In the genomic region with DNA sequence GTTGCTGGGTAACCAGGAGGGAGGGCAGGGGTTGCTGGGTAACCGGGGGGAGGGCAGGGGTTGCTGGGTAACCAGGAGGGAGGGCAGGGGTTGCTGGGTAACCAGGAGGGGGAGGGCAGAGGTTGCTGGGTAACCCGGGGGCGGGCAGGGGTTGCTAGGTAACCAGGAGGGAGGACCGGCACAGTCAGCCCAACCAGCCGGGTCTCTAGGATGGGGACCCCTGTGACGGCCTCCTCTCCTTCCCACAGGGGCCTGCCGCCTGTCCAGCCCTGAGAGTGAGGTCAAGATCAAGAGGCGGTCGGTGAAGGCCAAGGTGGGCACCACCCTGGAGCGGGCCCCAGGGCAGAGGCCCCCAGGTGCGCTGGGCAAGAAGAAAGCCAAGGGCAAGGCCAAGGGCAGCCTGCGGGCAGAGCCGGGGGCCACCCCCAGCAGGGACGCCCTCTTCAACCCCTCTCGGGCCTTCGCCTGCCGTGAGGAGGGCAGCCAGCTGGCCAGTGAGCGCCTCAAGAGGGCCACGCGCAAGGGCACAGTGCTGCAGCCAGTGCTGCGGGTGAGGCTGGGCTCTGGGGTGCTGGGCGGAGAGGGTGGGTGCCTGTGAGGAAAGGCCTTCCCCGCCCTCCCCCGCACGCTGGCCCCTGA, we compare ENCODE assay signal across 16 cellular contexts. TPM values are rescaled to one million over a fixed set of nuclear protein-coding genes. Genes with fewer than 3 reads are reported as not detected.
DNase-seq lines count a peak whose midpoint lies in the region; ATAC-seq and TF ChIP-seq lines count a peak whose summit lies in the region.
"Had no signal": no experiment of that assay in that cellular context is flagged by ENCODE, and none has a peak within 500 bp of the region (broad histone marks: within the 10 kb centered on the region; RNA-seq: fewer than 3 reads in every experiment).

No MANE protein-coding gene starts in this region.

- H3K9me3 ChIP-seq in MG63, result no peaks in the 10 kb centered on the region
- no peaks in the 10 kb centered on the region for H3K9me3 ChIP-seq in smooth muscle cell (replicated peaks; ENCODE audit: low read depth)
- H3K9me3 ChIP-seq: BE2C had no signal

- H3F3A ChIP-seq in smooth muscle cell (ENCODE audit: low read depth), result no peaks in the 10 kb centered on the region

- no peak for TF ChIP-seq CTCF in smooth muscle cell (IDR thresholded peaks at IDR 0.05; ENCODE audit: borderline replicate concordance, insufficient read depth, poor library complexity, severe bottlenecking)

- no peak overlapping the region for H3K56ac ChIP-seq in mesendoderm (ENCODE audit: low read length)

- no CpG with 5 or more reads among the region's 25 CpGs for WGBS in mesendoderm (ENCODE audit: extremely low coverage, insufficient coverage, low lambda C conversion rate)
- 92% methylated on average over 16 of the region's 25 CpGs for WGBS in smooth muscle cell (ENCODE audit: low lambda C conversion rate)

- DNase-seq in DMS53 (lab: John Stamatoyannopoulos, UW), result peak; percentile 31
- DNase-seq in DMS53 treated with DMSO at 0.1 percent for 48 hours (lab: John Stamatoyannopoulos, UW; ENCODE audit: unreplicated experiment), result no peak
- peak; percentile 28 for DNase-seq in activated naive CD4-positive, alpha-beta T cell treated with anti-CD3 and anti-CD28 coated beads, Interleukin-2, amount 10 ng/mL, durations not matched to agents 7 days and 5 days
- no peak for DNase-seq in activated naive CD4-positive, alpha-beta T cell (lab: John Stamatoyannopoulos, UW)
- peak; percentile 14 for DNase-seq in MG63
- DNase-seq in mesendoderm, result peak; percentile 40
- DNase-seq in smooth muscle cell (lab: John Stamatoyannopoulos, UW; ENCODE audit: unreplicated experiment), result no peak
- DNase-seq: 8988T; BE2C; CD8-positive, alpha-beta T cell; H7; NCI-H1092; NCI-H1694; NCI-H510A had no signal

- no peak overlapping the region for H3K18ac ChIP-seq in mesendoderm (ENCODE audit: low read length)

- H4K5ac ChIP-seq in mesendoderm (ENCODE audit: low read length), result no peak overlapping the region

- no peak overlapping the region for H2AK5ac ChIP-seq in mesendoderm (ENCODE audit: low read length)

- H3K4me2 ChIP-seq in mesendoderm (ENCODE audit: low read length), result no peak overlapping the region
- no peak overlapping the region for H3K4me2 ChIP-seq in smooth muscle cell

- H3K36me3 Mint-ChIP-seq in activated naive CD4-positive, alpha-beta T cell treated with anti-CD3 and anti-CD28 coated beads, Interleukin-2, amount 10 ng/mL, durations not matched to agents 7 days and 5 days, result no peaks in the 10 kb centered on the region
- H3K36me3 Mint-ChIP-seq: CD8-positive, alpha-beta T cell had no signal

- no peaks in the 10 kb centered on the region for H3K9me3 Mint-ChIP-seq in activated naive CD4-positive, alpha-beta T cell treated with anti-CD3 and anti-CD28 coated beads, Interleukin-2, amount 10 ng/mL, durations not matched to agents 7 days and 5 days
- H3K9me3 Mint-ChIP-seq: CD8-positive, alpha-beta T cell had no signal

- no peak overlapping the region for H2BK5ac ChIP-seq in mesendoderm (ENCODE audit: low read length)

- no peak for ATAC-seq in HG03378 (IDR thresholded peaks at IDR 0.05; ENCODE audit: unreplicated experiment)
- ATAC-seq: CD8-positive, alpha-beta T cell had no signal

- no peak overlapping the region for H3K27ac ChIP-seq in mesendoderm (ENCODE audit: low read depth, low read length)
- no peak overlapping the region for H3K27ac ChIP-seq in smooth muscle cell (ENCODE audit: low read depth)
- H3K27ac ChIP-seq: SK-N-MC had no signal

- H3K4me3 ChIP-seq in MG63 (no peak overlapping the region), mesendoderm (ENCODE audit: low read length) (no peak overlapping the region), smooth muscle cell (no peak overlapping the region)
- H3K4me3 ChIP-seq: SK-N-MC had no signal

- no peak overlapping the region for H2BK120ac ChIP-seq in mesendoderm (ENCODE audit: low read depth, low read length)

- H3K36me3 ChIP-seq in MG63 (peaks cover 3% of the 10 kb centered on the region), mesendoderm (ENCODE audit: control insufficient read depth, insufficient read depth, low read length) (no peaks in the 10 kb centered on the region), smooth muscle cell (ENCODE audit: low read depth) (no peaks in the 10 kb centered on the region)
- H3K36me3 ChIP-seq: BE2C had no signal

- no peak overlapping the region for H2AFZ ChIP-seq in smooth muscle cell (ENCODE audit: low read depth)

- no peak overlapping the region for H3K23ac ChIP-seq in mesendoderm (ENCODE audit: low read length)

- H3K4me1 Mint-ChIP-seq in activated naive CD4-positive, alpha-beta T cell treated with anti-CD3 and anti-CD28 coated beads, Interleukin-2, amount 10 ng/mL, durations not matched to agents 7 days and 5 days, result peaks cover 12% of the 10 kb centered on the region

- H3K79me2 ChIP-seq in mesendoderm (ENCODE audit: control insufficient read depth, insufficient read depth, low read length) (no peaks in the 10 kb centered on the region), smooth muscle cell (ENCODE audit: low read depth) (no peaks in the 10 kb centered on the region)

- H3K27me3 ChIP-seq in MG63, result no peaks in the 10 kb centered on the region
- H3K27me3 ChIP-seq in mesendoderm (ENCODE audit: insufficient read depth, low read length, poor library complexity), result no peaks in the 10 kb centered on the region
- H3K27me3 ChIP-seq in smooth muscle cell (ENCODE audit: low read depth), result no peaks in the 10 kb centered on the region
- H3K27me3 ChIP-seq: BE2C had no signal

- H3K9ac ChIP-seq in mesendoderm (ENCODE audit: low read length), result no peak overlapping the region
- H3K9ac ChIP-seq in smooth muscle cell (ENCODE audit: low read depth), result no peak overlapping the region

- no peak overlapping the region for H4K8ac ChIP-seq in mesendoderm (ENCODE audit: low read depth, low read length)

- no peak overlapping the region for H3K4me3 Mint-ChIP-seq in activated naive CD4-positive, alpha-beta T cell treated with anti-CD3 and anti-CD28 coated beads, Interleukin-2, amount 10 ng/mL, durations not matched to agents 7 days and 5 days
- H3K4me3 Mint-ChIP-seq: CD8-positive, alpha-beta T cell had no signal

- H3K27ac Mint-ChIP-seq in activated naive CD4-positive, alpha-beta T cell treated with anti-CD3 and anti-CD28 coated beads, Interleukin-2, amount 10 ng/mL, durations not matched to agents 7 days and 5 days, result no peak overlapping the region
- H3K27ac Mint-ChIP-seq: CD8-positive, alpha-beta T cell had no signal

- CTCF ChIA-PET in activated naive CD4-positive, alpha-beta T cell treated with anti-CD3 and anti-CD28 coated beads, Interleukin-2, amount 10 ng/mL, durations not matched to agents 7 days and 5 days (lab: Charles Lee), result no interaction called here

- no peaks in the 10 kb centered on the region for H3K79me1 ChIP-seq in mesendoderm (ENCODE audit: low read length)

- H4K20me1 ChIP-seq in smooth muscle cell (ENCODE audit: low read depth), result no peaks in the 10 kb centered on the region

- H3K27me3 Mint-ChIP-seq in activated naive CD4-positive, alpha-beta T cell treated with anti-CD3 and anti-CD28 coated beads, Interleukin-2, amount 10 ng/mL, durations not matched to agents 7 days and 5 days, result peaks cover 11% of the 10 kb centered on the region

- no peak overlapping the region for H3K4ac ChIP-seq in mesendoderm (ENCODE audit: low read depth, low read length)

- peaks cover 1% of the 10 kb centered on the region for H3K4me1 ChIP-seq in mesendoderm (ENCODE audit: control insufficient read depth, low read depth, low read length)
- H3K4me1 ChIP-seq in smooth muscle cell (ENCODE audit: low read depth), result peaks cover 6% of the 10 kb centered on the region

- no peak overlapping the region for H2BK15ac ChIP-seq in mesendoderm (replicated peaks; ENCODE audit: low read depth)

RNA-seq across cellular contexts. Expression of gene ACTG1, which starts 54.6 kb away (rescaled TPM):
- 5,061 and 6,321 TPM in 2 replicates for total RNA-seq in MG63 (2014; rRNA removed; shearing (Covaris generic); ENCODE audit: low replicate concordance)
- polyA plus RNA-seq in mesendoderm (2013, experiment 1 of 2), result 9,422 TPM
- polyA plus RNA-seq in mesendoderm (2013, experiment 2 of 2), result 9,613 TPM
- 6,157 and 6,793 TPM in 2 replicates for total RNA-seq in smooth muscle cell
- polyA plus RNA-seq in smooth muscle cell, result 5,089 and 5,332 TPM in 2 replicates

Comparison
In these comparisons a context has a peak if more than half of its experiments do, and no peak if none do; other contexts are left out.
1. DNase-seq: peak in DMS53 (single experiment), activated naive CD4-positive, alpha-beta T cell treated with anti-CD3 and anti-CD28 coated beads, Interleukin-2, amount 10 ng/mL, durations not matched to agents 7 days and 5 days (single experiment), MG63 (single experiment) and mesendoderm (single experiment); none in DMS53 treated with DMSO at 0.1 percent for 48 hours (single experiment), activated naive CD4-positive, alpha-beta T cell (0 of 4) and smooth muscle cell (single experiment).